ENCODE assay signal across 9 cellular contexts in the genomic region with DNA sequence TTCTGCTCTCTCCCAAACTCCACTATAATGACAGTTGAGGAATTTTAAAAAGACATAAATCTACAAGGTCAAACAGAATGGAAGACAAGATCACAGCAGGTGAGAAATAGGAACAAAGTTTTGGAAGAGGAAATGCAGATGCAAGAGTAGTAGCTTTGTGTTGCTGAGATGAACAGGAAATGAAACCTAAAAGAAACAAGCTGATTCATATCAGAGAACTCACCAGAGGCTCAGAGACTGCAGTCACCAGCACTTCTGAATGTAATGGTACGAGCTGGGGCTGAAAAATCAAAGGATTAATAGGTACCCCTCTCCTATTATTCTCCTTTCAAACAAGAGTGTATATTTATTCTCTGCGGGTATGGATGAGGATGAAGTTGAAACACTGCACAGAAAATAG.
DNase-seq lines count a peak whose midpoint lies in the region; ATAC-seq and TF ChIP-seq lines count a peak whose summit lies in the region.
"Had no signal": no experiment of that assay in that cellular context is flagged by ENCODE, and none has a peak within 500 bp of the region (broad histone marks: within the 10 kb centered on the region; RNA-seq: fewer than 3 reads in every experiment).

No MANE protein-coding gene starts in this region.

- peaks cover 22 to 60% (median 45%) of the 10 kb centered on the region in 4 donors for H3K4me1 Mint-ChIP-seq in CD4-positive, CD25-positive, alpha-beta regulatory T cell
- H3K4me1 Mint-ChIP-seq in activated CD8-positive, alpha-beta T cell treated with anti-CD3 and anti-CD28 coated beads, Interleukin-2, amount 10 ng/mL, durations not matched to agents 7 days and 5 days (ENCODE audit: low read depth), result peaks cover 49% of the 10 kb centered on the region
- H3K4me1 Mint-ChIP-seq in nephron progenitor cell, result no peaks in the 10 kb centered on the region

- CTCF ChIA-PET in activated CD8-positive, alpha-beta T cell treated with anti-CD3 and anti-CD28 coated beads, Interleukin-2, amount 10 ng/mL, durations not matched to agents 7 days and 5 days (lab: Charles Lee), result interaction anchor here (0.9 to 2.0 kb wide), 5 partner anchors 8 to 579 kb away, joined by 3 to 7 read pairs (median 4); no protein-coding TSS in a partner anchor

- H3K9me3 Mint-ChIP-seq in CD4-positive, CD25-positive, alpha-beta regulatory T cell, result peaks cover 0 to 6% (median 0%) of the 10 kb centered on the region in 7 donors
- H3K9me3 Mint-ChIP-seq in activated CD8-positive, alpha-beta T cell treated with anti-CD3 and anti-CD28 coated beads, Interleukin-2, amount 10 ng/mL, durations not matched to agents 7 days and 5 days (ENCODE audit: insufficient read depth), result peaks cover 10% of the 10 kb centered on the region
- no peaks in the 10 kb centered on the region for H3K9me3 Mint-ChIP-seq in nephron progenitor cell

- H3K27ac Mint-ChIP-seq in CD4-positive, CD25-positive, alpha-beta regulatory T cell, result peak overlapping the region; percentile 3 to 92 (median 79)
- peak overlapping the region; percentile 83 for H3K27ac Mint-ChIP-seq in activated CD8-positive, alpha-beta T cell treated with anti-CD3 and anti-CD28 coated beads, Interleukin-2, amount 10 ng/mL, durations not matched to agents 7 days and 5 days
- no peak overlapping the region for H3K27ac Mint-ChIP-seq in nephron progenitor cell

- H3K9me3 ChIP-seq in CD4-positive, CD25-positive, alpha-beta regulatory T cell (ENCODE audit: control insufficient read depth in 2 of 2, low read length in 2 of 2), result peaks cover 0 to 2% of the 10 kb centered on the region in 2 experiments

- no peak overlapping the region for H3K27ac ChIP-seq in CD4-positive, CD25-positive, alpha-beta regulatory T cell (ENCODE audit: insufficient read depth, low read length, poor library complexity, severe bottlenecking)
- H3K27ac ChIP-seq: thoracic aorta had no signal

- TF ChIP-seq CTCF in nephron progenitor cell (IDR thresholded peaks at IDR 0.05), result no peak

- peaks cover 36% of the 10 kb centered on the region for H3K4me1 ChIP-seq in CD4-positive, CD25-positive, alpha-beta regulatory T cell (ENCODE audit: control insufficient read depth, insufficient read depth, low read length, poor library complexity, severe bottlenecking)

- no peaks in the 10 kb centered on the region for H3K27me3 Mint-ChIP-seq in CD4-positive, CD25-positive, alpha-beta regulatory T cell
- no peaks in the 10 kb centered on the region for H3K27me3 Mint-ChIP-seq in activated CD8-positive, alpha-beta T cell treated with anti-CD3 and anti-CD28 coated beads, Interleukin-2, amount 10 ng/mL, durations not matched to agents 7 days and 5 days (ENCODE audit: low read depth)
- no peaks in the 10 kb centered on the region for H3K27me3 Mint-ChIP-seq in nephron progenitor cell (ENCODE audit: low read depth, poor library complexity)

- DNase-seq in CD4-positive, CD25-positive, alpha-beta regulatory T cell, result peak in 2 of 3 donors; percentile 33 to 76
- peak; percentile 33 for DNase-seq in activated CD8-positive, alpha-beta T cell treated with anti-CD3 and anti-CD28 coated beads, Interleukin-2, amount 10 ng/mL, durations not matched to agents 7 days and 5 days
- DNase-seq in NCI-H2081 treated with DMSO at 0.1 percent for 48 hours (lab: John Stamatoyannopoulos, UW) (no peak), nephron progenitor cell (no peak), SHP77 (lab: John Stamatoyannopoulos, UW) (no peak), activated gamma-delta T cell (lab: John Stamatoyannopoulos, UW) (no peak)

- H3K36me3 ChIP-seq in CD4-positive, CD25-positive, alpha-beta regulatory T cell (ENCODE audit: control insufficient read depth, insufficient read depth, low read length), result no peaks in the 10 kb centered on the region
- H3K36me3 ChIP-seq: thoracic aorta had no signal

- peak overlapping the region; percentile 7 to 53 (median 21) for H3K4me3 Mint-ChIP-seq in CD4-positive, CD25-positive, alpha-beta regulatory T cell
- peak overlapping the region; percentile 20 for H3K4me3 Mint-ChIP-seq in activated CD8-positive, alpha-beta T cell treated with anti-CD3 and anti-CD28 coated beads, Interleukin-2, amount 10 ng/mL, durations not matched to agents 7 days and 5 days
- no peak overlapping the region for H3K4me3 Mint-ChIP-seq in nephron progenitor cell

- POLR2A ChIA-PET in activated CD8-positive, alpha-beta T cell treated with anti-CD3 and anti-CD28 coated beads, Interleukin-2, amount 10 ng/mL, durations not matched to agents 7 days and 5 days (lab: Charles Lee), result interaction anchor here (0.7 to 2.4 kb wide), 5 partner anchors 8 to 461 kb away, joined by 3 to 6 read pairs (median 5); no protein-coding TSS in a partner anchor

- no peaks in the 10 kb centered on the region for H3K27me3 ChIP-seq in CD4-positive, CD25-positive, alpha-beta regulatory T cell (ENCODE audit: control insufficient read depth, insufficient read depth, low read length)

- H3K36me3 Mint-ChIP-seq in CD4-positive, CD25-positive, alpha-beta regulatory T cell, result no peaks in the 10 kb centered on the region
- peaks cover 27% of the 10 kb centered on the region for H3K36me3 Mint-ChIP-seq in activated CD8-positive, alpha-beta T cell treated with anti-CD3 and anti-CD28 coated beads, Interleukin-2, amount 10 ng/mL, durations not matched to agents 7 days and 5 days (ENCODE audit: low read depth)
- no peaks in the 10 kb centered on the region for H3K36me3 Mint-ChIP-seq in nephron progenitor cell (ENCODE audit: low read depth)

- peak overlapping the region; percentile 33 for H3K4me3 ChIP-seq in CD4-positive, CD25-positive, alpha-beta regulatory T cell (ENCODE audit: low read depth, low read length)
- H3K4me3 ChIP-seq: thoracic aorta had no signal

- peak; percentile 69 to 78 for ATAC-seq in CD4-positive, CD25-positive, alpha-beta regulatory T cell (ENCODE audit: low read depth in 2 of 2)
- ATAC-seq in GM19324 (IDR thresholded peaks at IDR 0.05; ENCODE audit: low FRiP score, unreplicated experiment) (peak; percentile 87), HG03097 (IDR thresholded peaks at IDR 0.05; ENCODE audit: low FRiP score, unreplicated experiment) (peak; percentile 93)
- peak; percentile 85 for ATAC-seq in activated CD8-positive, alpha-beta T cell treated with anti-CD3 and anti-CD28 coated beads, Interleukin-2, amount 10 ng/mL, durations not matched to agents 7 days and 5 days

Comparison
In these comparisons a context has a peak if more than half of its experiments do, and no peak if none do; other contexts are left out.
1. DNase-seq: peak in CD4-positive, CD25-positive, alpha-beta regulatory T cell (2 of 3) and activated CD8-positive, alpha-beta T cell treated with anti-CD3 and anti-CD28 coated beads, Interleukin-2, amount 10 ng/mL, durations not matched to agents 7 days and 5 days (single experiment); none in NCI-H2081 treated with DMSO at 0.1 percent for 48 hours (single experiment), nephron progenitor cell (single experiment), SHP77 (0 of 2) and activated gamma-delta T cell (single experiment).
2. Peak in every context shown above with its lines, with median percentiles within 50 percentile points of each other: ATAC-seq.